In the genomic region with DNA sequence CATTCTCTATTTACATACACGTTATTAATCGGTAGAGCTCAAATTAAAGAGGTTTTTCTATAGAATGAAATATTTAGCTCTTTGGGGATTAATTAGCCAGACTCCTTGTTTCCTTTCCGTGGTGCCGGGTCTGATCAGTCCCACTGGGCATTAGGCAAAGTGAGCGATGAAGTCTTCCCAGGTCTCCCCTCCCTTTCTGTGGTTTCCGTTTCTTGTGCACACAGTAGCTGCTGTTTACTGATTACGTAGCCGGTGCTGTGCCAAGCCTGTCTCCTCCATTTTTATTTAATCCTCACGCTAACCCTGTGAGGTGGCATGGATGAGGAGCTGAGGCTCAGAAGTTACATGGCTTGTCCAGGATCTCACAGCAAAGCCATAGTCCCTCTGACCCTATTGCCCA, we compare ENCODE assay signal across 11 cellular contexts. TPM values are rescaled to one million over a fixed set of nuclear protein-coding genes. Genes with fewer than 3 reads are reported as not detected.
A peak's percentile ranks its signal among the peaks of the same experiment; 100 is the strongest.
DNase-seq lines count a peak whose midpoint lies in the region; ATAC-seq and TF ChIP-seq lines count a peak whose summit lies in the region.
"Had no signal": no experiment of that assay in that cellular context is flagged by ENCODE, and none has a peak within 500 bp of the region (broad histone marks: within the 10 kb centered on the region; RNA-seq: fewer than 3 reads in every experiment).

No MANE protein-coding gene starts in this region.

- DNase-seq in activated CD4-positive, alpha-beta T cell treated with anti-CD3 and anti-CD28 coated beads for 36 hours: no peak
- no peak for DNase-seq in activated CD4-positive, alpha-beta T cell treated with anti-CD3 and anti-CD28 coated beads for 48 hours
- peak; percentile 70 for DNase-seq in NB4 (ENCODE audit: low read depth)
- DNase-seq in activated CD8-positive, alpha-beta T cell treated with anti-CD3 and anti-CD28 coated beads for 36 hours: no peak
- no peak for DNase-seq in natural killer cell treated with Interleukin-12 subunit alpha and Interleukin-12 subunit beta and Interleukin-15 and Interleukin-18, amount 100 ng/mL, for 72 hours (ENCODE audit: low spot score)
- no peak for DNase-seq in HK-2 (ENCODE audit: unreplicated experiment)
- DNase-seq in stimulated activated CD4-positive, alpha-beta T cell treated with anti-CD3 and anti-CD28 coated beads, Interleukin-4, amount 100 ng/mL, for 24 hours: no peak
- DNase-seq in DMS 273 treated with DMSO at 0.1 percent for 48 hours (lab: John Stamatoyannopoulos, UW): no peak
- DNase-seq: stimulated activated CD4-positive, alpha-beta T cell treated with anti-CD3 and anti-CD28 coated beads, Interleukin-4, amount 100 ng/mL, for 1 hour had no signal

- intact Hi-C loops in activated CD4-positive, alpha-beta T cell treated with anti-CD3 and anti-CD28 coated beads for 36 hours (cut with DNase I, micrococcal nuclease): no loop called here
- intact Hi-C loops in activated CD8-positive, alpha-beta T cell treated with anti-CD3 and anti-CD28 coated beads for 36 hours (cut with micrococcal nuclease): no loop called here

- H3K27ac Mint-ChIP-seq in activated CD4-positive, alpha-beta T cell treated with anti-CD3 and anti-CD28 coated beads for 36 hours: peak overlapping the region; percentile 73
- peak overlapping the region; percentile 61 for H3K27ac Mint-ChIP-seq in activated CD8-positive, alpha-beta T cell treated with anti-CD3 and anti-CD28 coated beads for 36 hours
- H3K27ac Mint-ChIP-seq in natural killer cell treated with Interleukin-12 subunit alpha and Interleukin-12 subunit beta and Interleukin-15 and Interleukin-18, amount 100 ng/mL, for 72 hours: peak overlapping the region; percentile 35 to 80
- H3K27ac Mint-ChIP-seq: brain, mesothelial cell of epicardium had no signal

- no peak overlapping the region for H3K4me3 ChIP-seq in NB4 (ENCODE audit: low read depth, low read length)

- no peaks in the 10 kb centered on the region for H3K27me3 Mint-ChIP-seq in activated CD4-positive, alpha-beta T cell treated with anti-CD3 and anti-CD28 coated beads for 36 hours
- H3K27me3 Mint-ChIP-seq in activated CD8-positive, alpha-beta T cell treated with anti-CD3 and anti-CD28 coated beads for 36 hours: no peaks in the 10 kb centered on the region
- H3K27me3 Mint-ChIP-seq in natural killer cell treated with Interleukin-12 subunit alpha and Interleukin-12 subunit beta and Interleukin-15 and Interleukin-18, amount 100 ng/mL, for 72 hours: no peaks in the 10 kb centered on the region

- peak; percentile 66 for ATAC-seq in activated CD4-positive, alpha-beta T cell treated with anti-CD3 and anti-CD28 coated beads for 36 hours
- ATAC-seq in activated CD8-positive, alpha-beta T cell treated with anti-CD3 and anti-CD28 coated beads for 36 hours: peak; percentile 57
- peak; percentile 28 to 45 for ATAC-seq in natural killer cell treated with Interleukin-12 subunit alpha and Interleukin-12 subunit beta and Interleukin-15 and Interleukin-18, amount 100 ng/mL, for 72 hours

- POLR2A ChIA-PET in activated CD4-positive, alpha-beta T cell treated with anti-CD3 and anti-CD28 coated beads for 36 hours (lab: Charles Lee): no interaction called here
- POLR2A ChIA-PET in activated CD8-positive, alpha-beta T cell treated with anti-CD3 and anti-CD28 coated beads for 36 hours (lab: Charles Lee): interaction anchor here (0.6 to 1.5 kb wide), 2 partner anchors 122 to 1141 kb away, joined by 3 to 5 read pairs; no protein-coding TSS in a partner anchor

- CTCF ChIA-PET in activated CD4-positive, alpha-beta T cell treated with anti-CD3 and anti-CD28 coated beads for 36 hours (lab: Charles Lee): interaction anchor here (0.7 to 1.9 kb wide), 7 partner anchors 9 to 1348 kb away, joined by 3 to 5 read pairs (median 4); partner anchors contain the start of gene SLC25A15
- CTCF ChIA-PET in activated CD8-positive, alpha-beta T cell treated with anti-CD3 and anti-CD28 coated beads for 36 hours (lab: Charles Lee): interaction anchor here (0.6 to 1.4 kb wide), 4 partner anchors 8 to 870 kb away, joined by 3 to 4 read pairs (median 3); no protein-coding TSS in a partner anchor

- peaks cover 6% of the 10 kb centered on the region for H3K4me1 Mint-ChIP-seq in activated CD4-positive, alpha-beta T cell treated with anti-CD3 and anti-CD28 coated beads for 36 hours
- peaks cover 6% of the 10 kb centered on the region for H3K4me1 Mint-ChIP-seq in activated CD8-positive, alpha-beta T cell treated with anti-CD3 and anti-CD28 coated beads for 36 hours (ENCODE audit: low read depth)
- H3K4me1 Mint-ChIP-seq in natural killer cell treated with Interleukin-12 subunit alpha and Interleukin-12 subunit beta and Interleukin-15 and Interleukin-18, amount 100 ng/mL, for 72 hours (ENCODE audit: low read depth in 2 of 2): peaks cover 8 to 14% of the 10 kb centered on the region in 2 donors
- H3K4me1 Mint-ChIP-seq: brain, mesothelial cell of epicardium had no signal

- TF ChIP-seq CTCF in NB4 (IDR thresholded peaks at IDR 0.05; ENCODE audit: low read depth, low read length): no peak
- no peak for TF ChIP-seq CTCF in activated CD8-positive, alpha-beta T cell treated with anti-CD3 and anti-CD28 coated beads for 36 hours (IDR thresholded peaks at IDR 0.05)

- H3K4me3 Mint-ChIP-seq in activated CD4-positive, alpha-beta T cell treated with anti-CD3 and anti-CD28 coated beads for 36 hours: no peak overlapping the region
- H3K4me3 Mint-ChIP-seq in activated CD8-positive, alpha-beta T cell treated with anti-CD3 and anti-CD28 coated beads for 36 hours: no peak overlapping the region
- peak overlapping the region; percentile 70 for H3K4me3 Mint-ChIP-seq in natural killer cell treated with Interleukin-12 subunit alpha and Interleukin-12 subunit beta and Interleukin-15 and Interleukin-18, amount 100 ng/mL, for 72 hours
- H3K4me3 Mint-ChIP-seq: brain, mesothelial cell of epicardium had no signal

- H3K36me3 Mint-ChIP-seq in activated CD4-positive, alpha-beta T cell treated with anti-CD3 and anti-CD28 coated beads for 36 hours (ENCODE audit: low read depth): peaks cover 29% of the 10 kb centered on the region
- peaks cover 37% of the 10 kb centered on the region for H3K36me3 Mint-ChIP-seq in activated CD8-positive, alpha-beta T cell treated with anti-CD3 and anti-CD28 coated beads for 36 hours (ENCODE audit: low read depth)
- peaks cover 6% of the 10 kb centered on the region for H3K36me3 Mint-ChIP-seq in natural killer cell treated with Interleukin-12 subunit alpha and Interleukin-12 subunit beta and Interleukin-15 and Interleukin-18, amount 100 ng/mL, for 72 hours

- H3K9me3 Mint-ChIP-seq in activated CD4-positive, alpha-beta T cell treated with anti-CD3 and anti-CD28 coated beads for 36 hours (ENCODE audit: low read depth): no peaks in the 10 kb centered on the region
- no peaks in the 10 kb centered on the region for H3K9me3 Mint-ChIP-seq in activated CD8-positive, alpha-beta T cell treated with anti-CD3 and anti-CD28 coated beads for 36 hours
- no peaks in the 10 kb centered on the region for H3K9me3 Mint-ChIP-seq in natural killer cell treated with Interleukin-12 subunit alpha and Interleukin-12 subunit beta and Interleukin-15 and Interleukin-18, amount 100 ng/mL, for 72 hours
- H3K9me3 Mint-ChIP-seq: brain, mesothelial cell of epicardium had no signal

- TF ChIP-seq POLR2A in NB4 (IDR thresholded peaks at IDR 0.05; ENCODE audit: extremely low read depth, insufficient read length): no peak

RNA-seq across cellular contexts. Expression of gene SLC25A15, which starts 9.0 kb away (rescaled TPM):
- total RNA-seq in activated CD4-positive, alpha-beta T cell treated with anti-CD3 and anti-CD28 coated beads for 36 hours: 10 to 100 TPM; 20.5 to 23.6 TPM
- total RNA-seq in activated CD8-positive, alpha-beta T cell treated with anti-CD3 and anti-CD28 coated beads for 36 hours: 10 to 100 TPM; 23.2 to 24.6 TPM
- total RNA-seq in natural killer cell treated with Interleukin-12 subunit alpha and Interleukin-12 subunit beta and Interleukin-15 and Interleukin-18, amount 100 ng/mL, for 72 hours: 10 to 100 TPM in 1 of 2 donors, 1 to 10 TPM in 1; 6.2 to 15.3 TPM

RNA-seq across cellular contexts. Expression of gene MRPS31, which starts 27.4 kb away (rescaled TPM):
- 10 to 100 TPM; 45.8 to 46.1 TPM for total RNA-seq in activated CD4-positive, alpha-beta T cell treated with anti-CD3 and anti-CD28 coated beads for 36 hours
- total RNA-seq in activated CD8-positive, alpha-beta T cell treated with anti-CD3 and anti-CD28 coated beads for 36 hours: 10 to 100 TPM; 41.0 to 44.7 TPM
- total RNA-seq in natural killer cell treated with Interleukin-12 subunit alpha and Interleukin-12 subunit beta and Interleukin-15 and Interleukin-18, amount 100 ng/mL, for 72 hours: 10 to 100 TPM; 25.2 to 27.4 TPM
